In genomic region chr11:94776351-94777321, GRCh38 we compare ENCODE assay signal across 8 cellular contexts. TPM values are rescaled to one million over a fixed set of nuclear protein-coding genes. Genes with fewer than 3 reads are reported as not detected.
A peak's percentile ranks its signal among the peaks of the same experiment; 100 is the strongest.
DNase-seq lines count a peak whose midpoint lies in the region; ATAC-seq, FAIRE-seq and TF ChIP-seq lines count a peak whose summit lies in the region.

No MANE protein-coding gene starts in this region.

- H3K9me3 ChIP-seq in endothelial cell of umbilical vein (replicated peaks; ENCODE audit: control insufficient read depth, insufficient read depth, low read length): no peaks in the 10 kb centered on the region

- H3K4me1 ChIP-seq in endothelial cell of umbilical vein (ENCODE audit: control insufficient read depth, extremely low read depth, insufficient read depth, low read length): peaks cover 25% of the 10 kb centered on the region

- peaks cover 93% of the 10 kb centered on the region for H3K79me2 ChIP-seq in endothelial cell of umbilical vein (ENCODE audit: control insufficient read depth, insufficient read depth, low read length)

- no TSS peak for BruUV-seq in endothelial cell of umbilical vein (replicated peaks; lab: Mats Ljungman, UMichigan)

- H3K9me3 Mint-ChIP-seq in stimulated activated effector memory CD8-positive, alpha-beta T cell treated with anti-CD3 and anti-CD28 coated beads, Interleukin-12 subunit alpha, Interleukin-12 subunit beta, amount 100 ng/mL, for 72 hours: no peaks in the 10 kb centered on the region

- no peak overlapping the region for H3K27ac ChIP-seq in endothelial cell of umbilical vein (ENCODE audit: insufficient read depth, low read depth, low read length)

- H3K27me3 ChIP-seq in endothelial cell of umbilical vein (ENCODE audit: control insufficient read depth in 2 of 2, insufficient read depth in 2 of 2, low read length in 2 of 2): no peaks in the 10 kb centered on the region

- intact Hi-C loops in endothelial cell of umbilical vein (cut with micrococcal nuclease) (no loop called here), posterior vena cava (cut with DNase I) (no loop called here)

- CTCF ChIA-PET in endothelial cell of umbilical vein (lab: Charles Lee): interaction anchor here (1.1 to 2.6 kb wide), 9 partner anchors 8 to 153 kb away, joined by 3 to 7 read pairs (median 3); no protein-coding TSS in a partner anchor

- H3K36me3 Mint-ChIP-seq in stimulated activated effector memory CD8-positive, alpha-beta T cell treated with anti-CD3 and anti-CD28 coated beads, Interleukin-12 subunit alpha, Interleukin-12 subunit beta, amount 100 ng/mL, for 72 hours: no peaks in the 10 kb centered on the region

- peaks cover 2% of the 10 kb centered on the region for H4K20me1 ChIP-seq in endothelial cell of umbilical vein (replicated peaks; ENCODE audit: control insufficient read depth, extremely low read depth, insufficient read depth, low read length)

- FAIRE-seq in GM12892 (lab: Jason Lieb, UNC) (peak; percentile 27), endothelial cell of umbilical vein (lab: Jason Lieb, UNC) (no peak), H54 (lab: Jason Lieb, UNC) (no peak)

- no peak for TF ChIP-seq CTCF in endothelial cell of umbilical vein (IDR thresholded peaks at IDR 0.05; ENCODE audit: extremely low read depth in 1 of 2, insufficient read depth in 1 of 2, low read depth in 1 of 2, low read length in 2 of 2)

- H3K36me3 ChIP-seq in endothelial cell of umbilical vein (ENCODE audit: control insufficient read depth in 2 of 2, extremely low read depth in 1 of 2, insufficient read depth in 2 of 2, low read length in 2 of 2): no peaks in the 10 kb centered on the region

- H3K4me1 Mint-ChIP-seq in stimulated activated effector memory CD8-positive, alpha-beta T cell treated with anti-CD3 and anti-CD28 coated beads, Interleukin-12 subunit alpha, Interleukin-12 subunit beta, amount 100 ng/mL, for 72 hours: peaks cover 10% of the 10 kb centered on the region

- POLR2A ChIA-PET in endothelial cell of umbilical vein (lab: Charles Lee): no interaction called here

- ATAC-seq in stimulated activated effector memory CD8-positive, alpha-beta T cell treated with anti-CD3 and anti-CD28 coated beads, Interleukin-12 subunit alpha, Interleukin-12 subunit beta, amount 100 ng/mL, for 72 hours: no peak
- ATAC-seq in HG02642 (IDR thresholded peaks at IDR 0.05; ENCODE audit: poor library complexity, unreplicated experiment): no peak

- H3K4me2 ChIP-seq in endothelial cell of umbilical vein (ENCODE audit: insufficient read depth, low read length): peak overlapping the region; percentile 29

- DNase-seq in GM12892 (ENCODE audit: insufficient read length) (no peak), NCI-H2081 (lab: John Stamatoyannopoulos, UW) (peak; percentile 72 to 92), endothelial cell of umbilical vein (ENCODE audit: low read depth, low spot score) (peak; percentile 24), posterior vena cava (ENCODE audit: low spot score) (peak; percentile 78), H54 (ENCODE audit: insufficient read length, low spot score) (no peak)
- no peak for DNase-seq in activated CD4-positive, alpha-beta T cell treated with anti-CD3 and anti-CD28 coated beads for 1 hour
- no peak for DNase-seq in stimulated activated effector memory CD8-positive, alpha-beta T cell treated with anti-CD3 and anti-CD28 coated beads, Interleukin-12 subunit alpha, Interleukin-12 subunit beta, amount 100 ng/mL, for 72 hours (ENCODE audit: low spot score in 2 of 2)

- H2AFZ ChIP-seq in endothelial cell of umbilical vein (ENCODE audit: low read depth, low read length): no peak overlapping the region

- TF ChIP-seq POLR2A in GM12892 (IDR thresholded peaks at IDR 0.05; ENCODE audit: low read depth, low read length) (no peak), endothelial cell of umbilical vein (IDR thresholded peaks at IDR 0.05; ENCODE audit: low read depth, low read length) (no peak), H54 (IDR thresholded peaks at IDR 0.05; ENCODE audit: low read depth, low read length) (no peak)

- no peak overlapping the region for H3K4me3 Mint-ChIP-seq in stimulated activated effector memory CD8-positive, alpha-beta T cell treated with anti-CD3 and anti-CD28 coated beads, Interleukin-12 subunit alpha, Interleukin-12 subunit beta, amount 100 ng/mL, for 72 hours

- no peak overlapping the region for H3K4me3 ChIP-seq in endothelial cell of umbilical vein (replicated peaks in 1 of 3; ENCODE audit: insufficient read depth in 1 of 3, low read depth in 1 of 3, low read length in 3 of 3)

- dilution Hi-C loops in endothelial cell of umbilical vein (cut with MboI; ENCODE audit: extremely low pct_ligation_motif_present, low sequenced_read_pairs): no loop called here

- H3K27ac Mint-ChIP-seq in stimulated activated effector memory CD8-positive, alpha-beta T cell treated with anti-CD3 and anti-CD28 coated beads, Interleukin-12 subunit alpha, Interleukin-12 subunit beta, amount 100 ng/mL, for 72 hours: no peak overlapping the region

- H3K9me1 ChIP-seq in endothelial cell of umbilical vein (replicated peaks; ENCODE audit: control insufficient read depth, extremely low read depth, insufficient read depth, low read length): no peaks in the 10 kb centered on the region

- no peak overlapping the region for H3K9ac ChIP-seq in endothelial cell of umbilical vein (replicated peaks; ENCODE audit: extremely low read depth, insufficient read depth, low read length)

TF ChIP-seq in endothelial cell of umbilical vein, 7 proteins besides CTCF, POLR2A, EP300 and RAD21:
- TF ChIP-seq FOS (IDR thresholded peaks at IDR 0.05; ENCODE audit: borderline replicate concordance, insufficient read depth, low read length) (peak; percentile 26), GATA2 (IDR thresholded peaks at IDR 0.05; ENCODE audit: insufficient read depth, insufficient read length, low read depth, low read length) (no peak), POLR2AphosphoS5 (IDR thresholded peaks at IDR 0.05; ENCODE audit: insufficient read depth, low read depth, low read length) (no peak), MAX (IDR thresholded peaks at IDR 0.05; ENCODE audit: insufficient read depth, insufficient read length) (peak; percentile 6), EZH2 (IDR thresholded peaks at IDR 0.05; ENCODE audit: borderline replicate concordance, low read depth, low read length, severe bottlenecking) (no peak)

RNA-seq across cellular contexts. Expression of gene AMOTL1, which starts 8.5 kb away (rescaled TPM):
- 0.02 TPM for polyA plus RNA-seq in GM12892 (2012; ENCODE audit: missing spikeins)
- 37.8 and 41.8 TPM in 2 replicates for total RNA-seq in endothelial cell of umbilical vein
- polyA plus RNA-seq in endothelial cell of umbilical vein: 11.3 and 12.5 TPM in 2 replicates
- polyA plus RNA-seq in endothelial cell of umbilical vein (2011; cell fraction: cytosol; rRNA removed): 13.8 and 14.8 TPM in 2 replicates
- polyA plus RNA-seq in endothelial cell of umbilical vein (2011; cell fraction: nucleus; rRNA removed): 19.8 and 22.7 TPM in 2 replicates
- polyA plus RNA-seq in endothelial cell of umbilical vein (2012): 24.6 and 26.3 TPM in 2 replicates
- 38.8 and 39.2 TPM in 2 replicates for polyA minus RNA-seq in endothelial cell of umbilical vein
- polyA minus RNA-seq in endothelial cell of umbilical vein (2011; cell fraction: cytosol; rRNA and poly(A)+ RNA removed): 10.3 TPM
- polyA minus RNA-seq in endothelial cell of umbilical vein (2011; cell fraction: nucleus; rRNA and poly(A)+ RNA removed): 35.5 and 46.7 TPM in 2 replicates
- total RNA-seq in posterior vena cava: 10 to 100 TPM; 47.7 to 78.9 TPM

Comparison
In these comparisons a context has a peak if more than half of its experiments do, and no peak if none do; other contexts are left out.
1. DNase-seq: peak in NCI-H2081 (2 of 2), endothelial cell of umbilical vein (single experiment) and posterior vena cava (single experiment); none in GM12892 (single experiment), H54 (single experiment), activated CD4-positive, alpha-beta T cell treated with anti-CD3 and anti-CD28 coated beads for 1 hour (single experiment) and stimulated activated effector memory CD8-positive, alpha-beta T cell treated with anti-CD3 and anti-CD28 coated beads, Interleukin-12 subunit alpha, Interleukin-12 subunit beta, amount 100 ng/mL, for 72 hours (0 of 2).